In genomic region chr7:44278451-44279161, GRCh38 we compare ENCODE assay signal across 18 cellular contexts. TPM values are rescaled to one million over a fixed set of nuclear protein-coding genes. Genes with fewer than 3 reads are reported as not detected.
DNase-seq lines count a peak whose midpoint lies in the region; TF ChIP-seq lines count a peak whose summit lies in the region.
"Had no signal": no experiment of that assay in that cellular context is flagged by ENCODE, and none has a peak within 500 bp of the region (broad histone marks: within the 10 kb centered on the region; RNA-seq: fewer than 3 reads in every experiment).

No MANE protein-coding gene starts in this region.

- H3K4me1 ChIP-seq in ascending aorta (no peaks in the 10 kb centered on the region), tibial artery (peaks cover 0 to 4% (median 0%) of the 10 kb centered on the region in 4 donors)
- H3K4me1 ChIP-seq: pancreas had no signal

- no peaks in the 10 kb centered on the region for H3K36me3 Mint-ChIP-seq in activated naive CD4-positive, alpha-beta T cell treated with anti-CD3 and anti-CD28 coated beads, Interleukin-2, amount 10 ng/mL, durations not matched to agents 7 days and 5 days
- H3K36me3 Mint-ChIP-seq: mesothelial cell of epicardium had no signal

- no peak overlapping the region for H3K27ac Mint-ChIP-seq in activated naive CD4-positive, alpha-beta T cell treated with anti-CD3 and anti-CD28 coated beads, Interleukin-2, amount 10 ng/mL, durations not matched to agents 7 days and 5 days
- H3K27ac Mint-ChIP-seq: mesothelial cell of epicardium had no signal

- no peaks in the 10 kb centered on the region for H3K9me3 ChIP-seq in ascending aorta
- no peaks in the 10 kb centered on the region for H3K9me3 ChIP-seq in tibial artery
- H3K9me3 ChIP-seq: pancreas, thoracic aorta had no signal

- no peaks in the 10 kb centered on the region for H3K9me3 Mint-ChIP-seq in activated naive CD4-positive, alpha-beta T cell treated with anti-CD3 and anti-CD28 coated beads, Interleukin-2, amount 10 ng/mL, durations not matched to agents 7 days and 5 days
- H3K9me3 Mint-ChIP-seq: mesothelial cell of epicardium had no signal

- no peak overlapping the region for H3K4me3 Mint-ChIP-seq in activated naive CD4-positive, alpha-beta T cell treated with anti-CD3 and anti-CD28 coated beads, Interleukin-2, amount 10 ng/mL, durations not matched to agents 7 days and 5 days
- H3K4me3 Mint-ChIP-seq: mesothelial cell of epicardium had no signal

- H3K4me3 ChIP-seq in ascending aorta (no peak overlapping the region), tibial artery (no peak overlapping the region)
- H3K4me3 ChIP-seq: cardiac muscle cell, pancreas, thoracic aorta had no signal

- DNase-seq in activated naive CD4-positive, alpha-beta T cell treated with anti-CD3 and anti-CD28 coated beads, Interleukin-2, amount 10 ng/mL, durations not matched to agents 7 days and 5 days, result peak; percentile 11
- no peak for DNase-seq in activated naive CD4-positive, alpha-beta T cell treated with Interleukin-2 at 50 U/mL for 16 hours
- DNase-seq in ascending aorta (ENCODE audit: low spot score in 2 of 2) (peak; percentile 2 to 39), hepatic stellate cell (ENCODE audit: low spot score) (peak; percentile 72), tibial artery (peak; percentile 7 to 55), RKO (ENCODE audit: low spot score) (no peak), DMS153 (lab: John Stamatoyannopoulos, UW) (no peak)
- no peak for DNase-seq in effector CD8-positive, alpha-beta T cell (lab: John Stamatoyannopoulos, UW)
- DNase-seq: activated CD4-positive, alpha-beta T cell treated with anti-CD3 and anti-CD28 coated beads for 1 hour; erythroblast; NCI-H187; NCI-H526 treated with DMSO at 0.1 percent for 48 hours had no signal

- intact Hi-C loops in ascending aorta (cut with DNase I), result no loop called here
- intact Hi-C loops in tibial artery (cut with DNase I; ENCODE audit: low total_unique reads), result no loop called here

- no peaks in the 10 kb centered on the region for H3K4me1 Mint-ChIP-seq in activated naive CD4-positive, alpha-beta T cell treated with anti-CD3 and anti-CD28 coated beads, Interleukin-2, amount 10 ng/mL, durations not matched to agents 7 days and 5 days

- H3K27me3 ChIP-seq in ascending aorta (no peaks in the 10 kb centered on the region), tibial artery (peaks cover 0 to 11% of the 10 kb centered on the region in 2 donors)
- H3K27me3 ChIP-seq: cardiac muscle cell, pancreas had no signal

- no peak overlapping the region for H3K27ac ChIP-seq in ascending aorta
- no peak overlapping the region for H3K27ac ChIP-seq in tibial artery
- H3K27ac ChIP-seq: cardiac muscle cell, HL-60, pancreas, thoracic aorta had no signal

- CTCF ChIA-PET in activated naive CD4-positive, alpha-beta T cell treated with anti-CD3 and anti-CD28 coated beads, Interleukin-2, amount 10 ng/mL, durations not matched to agents 7 days and 5 days (lab: Charles Lee), result interaction anchor here (0.7 kb wide), 1 partner anchor 157 kb away, joined by 3 read pairs; no protein-coding TSS in a partner anchor

- H3K36me3 ChIP-seq in ascending aorta (no peaks in the 10 kb centered on the region), tibial artery (no peaks in the 10 kb centered on the region)
- H3K36me3 ChIP-seq: cardiac muscle cell, pancreas, thoracic aorta had no signal

- no peak for TF ChIP-seq CTCF in ascending aorta (IDR thresholded peaks at IDR 0.05)
- no peak for TF ChIP-seq CTCF in tibial artery (IDR thresholded peaks at IDR 0.05)

- peaks cover 16% of the 10 kb centered on the region for H3K27me3 Mint-ChIP-seq in activated naive CD4-positive, alpha-beta T cell treated with anti-CD3 and anti-CD28 coated beads, Interleukin-2, amount 10 ng/mL, durations not matched to agents 7 days and 5 days

RNA-seq across cellular contexts. Expression of gene CAMK2B, which starts 46.8 kb away (rescaled TPM):
- 3.2 TPM for total RNA-seq in ascending aorta
- total RNA-seq: T-helper 1 cell treated with Interleukin-12 subunit alpha and Interleukin-12 subunit beta and Interleukin-4 antibody, amounts not matched to agents 30 ng/mL and 1 ng/mL, for 36 hours had no signal

Comparison
In these comparisons a context has a peak if more than half of its experiments do, and no peak if none do; other contexts are left out.
1. DNase-seq: peak in activated naive CD4-positive, alpha-beta T cell treated with anti-CD3 and anti-CD28 coated beads, Interleukin-2, amount 10 ng/mL, durations not matched to agents 7 days and 5 days (single experiment), ascending aorta (2 of 2), hepatic stellate cell (single experiment) and tibial artery (2 of 2); none in activated naive CD4-positive, alpha-beta T cell treated with Interleukin-2 at 50 U/mL for 16 hours (single experiment), effector CD8-positive, alpha-beta T cell (single experiment), RKO (single experiment) and DMS153 (single experiment).